9 cellular contexts compared by ENCODE assay signal in the genomic region with DNA sequence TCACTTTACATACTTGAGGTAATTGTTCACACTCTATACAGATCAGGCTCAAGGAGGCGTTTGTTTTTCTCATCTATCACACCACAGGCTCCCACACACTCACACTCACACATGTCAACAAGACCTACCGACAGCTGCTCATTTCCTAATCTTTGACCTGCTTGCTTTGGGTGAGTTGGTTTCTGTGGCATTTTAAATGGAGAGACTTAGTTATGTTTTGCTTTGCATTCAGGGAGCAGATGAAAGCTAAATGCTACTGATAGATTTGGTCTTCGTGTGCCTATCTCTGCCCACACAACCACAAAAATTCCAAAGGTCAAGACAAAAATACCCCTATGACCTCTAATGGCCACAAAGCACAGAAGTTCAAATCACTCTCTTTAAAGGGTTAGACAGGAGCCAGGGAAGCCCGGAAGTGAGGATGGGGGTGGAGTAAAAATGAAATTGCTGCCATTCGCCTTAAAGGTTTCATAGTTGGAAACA.
A peak's percentile ranks its signal among the peaks of the same experiment; 100 is the strongest.
DNase-seq lines count a peak whose midpoint lies in the region; ATAC-seq and TF ChIP-seq lines count a peak whose summit lies in the region.
"Had no signal": no experiment of that assay in that cellular context is flagged by ENCODE, and none has a peak within 500 bp of the region (broad histone marks: within the 10 kb centered on the region; RNA-seq: fewer than 3 reads in every experiment).

No MANE protein-coding gene starts in this region.

- no peaks in the 10 kb centered on the region for H3K9me3 ChIP-seq in mesenchymal stem cell (ENCODE audit: control insufficient read depth, low read length)
- H3K9me3 ChIP-seq in H9 (ENCODE audit: control insufficient read depth, low read depth, low read length), result no peaks in the 10 kb centered on the region
- no peaks in the 10 kb centered on the region for H3K9me3 ChIP-seq in esophagus squamous epithelium

- H3K23me2 ChIP-seq in H9 (ENCODE audit: insufficient read length, low read depth, low read length, poor library complexity, severe bottlenecking), result no peaks in the 10 kb centered on the region

- H3K27me3 ChIP-seq in mesenchymal stem cell (ENCODE audit: control insufficient read depth in 1 of 2, insufficient read depth in 1 of 2, low read length in 2 of 2) (peaks cover 0 to 9% of the 10 kb centered on the region in 2 experiments), H9 (ENCODE audit: insufficient read depth, low read length) (no peaks in the 10 kb centered on the region), esophagus squamous epithelium (no peaks in the 10 kb centered on the region)

- peaks cover 0 to 5% of the 10 kb centered on the region in 2 donors for H3K36me3 Mint-ChIP-seq in activated T-cell treated with anti-CD3 and anti-CD28 coated beads, Interleukin-2, amount 50 U/mL, for 72 hours (ENCODE audit: insufficient read depth in 2 of 2)
- peaks cover 0 to 6% (median 2%) of the 10 kb centered on the region in 3 experiments; a peak in 3 of 7 replicates for H3K36me3 Mint-ChIP-seq in H9 (ENCODE audit: insufficient read depth in 1 of 3, low read depth in 3 of 3)

- H3K14ac ChIP-seq in mesenchymal stem cell (ENCODE audit: low read length in 2 of 2), result no peak overlapping the region
- no peak overlapping the region for H3K14ac ChIP-seq in H9 (ENCODE audit: insufficient read depth, low read length)

- peak overlapping the region; percentile 8 to 70 for H3K4me3 Mint-ChIP-seq in activated T-cell treated with anti-CD3 and anti-CD28 coated beads, Interleukin-2, amount 50 U/mL, for 72 hours
- no peak overlapping the region for H3K4me3 Mint-ChIP-seq in H9

- H4K91ac ChIP-seq in mesenchymal stem cell (ENCODE audit: low read length) (no peak overlapping the region), H9 (ENCODE audit: insufficient read length, low read depth, low read length) (no peak overlapping the region)

- no peak overlapping the region for H3K56ac ChIP-seq in H9 (ENCODE audit: insufficient read length, low read depth, low read length)

- H4K8ac ChIP-seq in mesenchymal stem cell (ENCODE audit: low read length) (no peak overlapping the region), H9 (replicated peaks; ENCODE audit: insufficient read length, low read depth, low read length) (no peak overlapping the region)

- no peaks in the 10 kb centered on the region for H3K36me3 ChIP-seq in mesenchymal stem cell (ENCODE audit: control insufficient read depth in 1 of 2, insufficient read depth in 2 of 2, low read depth in 1 of 2, low read length in 2 of 2)
- no peaks in the 10 kb centered on the region for H3K36me3 ChIP-seq in esophagus squamous epithelium

- WGBS in mesenchymal stem cell, result 38% methylated on average over 4 of the region's 5 CpGs
- WGBS in H9 (ENCODE audit: extremely low coverage, insufficient read length, low lambda C conversion rate), result no CpG with 5 or more reads among the region's 5 CpGs
- WGBS in esophagus squamous epithelium, 2 donors, result 33 to 38% methylated on average over 5 of the region's 5 CpGs

- H2BK15ac ChIP-seq in mesenchymal stem cell (ENCODE audit: low read depth, poor library complexity, severe bottlenecking) (no peak overlapping the region), H9 (ENCODE audit: low read depth, low read length) (no peak overlapping the region)

- TF ChIP-seq CTCF in H9 (conservative IDR thresholded peaks at IDR 0.05) (no peak), esophagus squamous epithelium (IDR thresholded peaks at IDR 0.05) (no peak)

- no peak overlapping the region for H2BK12ac ChIP-seq in mesenchymal stem cell (ENCODE audit: low read length in 2 of 2)
- no peak overlapping the region for H2BK12ac ChIP-seq in H9 (ENCODE audit: insufficient read length, low read depth, low read length)

- no peak for TF ChIP-seq POLR2A in esophagus squamous epithelium (IDR thresholded peaks at IDR 0.05)

- DNase-seq in Daoy (ENCODE audit: low read depth), result peak; percentile 26
- peak; percentile 12 for DNase-seq in GM19240 (ENCODE audit: insufficient read length, low spot score)
- peak; percentile 29 to 34 for DNase-seq in activated T-cell treated with anti-CD3 and anti-CD28 coated beads, Interleukin-2, amount 50 U/mL, for 72 hours
- DNase-seq in DMS 273 (lab: John Stamatoyannopoulos, UW; ENCODE audit: unreplicated experiment), result no peak
- DNase-seq in mesenchymal stem cell, result no peak
- no peak for DNase-seq in H9
- no peak for DNase-seq in esophagus squamous epithelium (lab: John Stamatoyannopoulos, UW)
- DNase-seq: DND-41 had no signal

- ATAC-seq in HG03045 (IDR thresholded peaks at IDR 0.05; ENCODE audit: unreplicated experiment), result peak; percentile 61
- peak; percentile 94 to 95 for ATAC-seq in activated T-cell treated with anti-CD3 and anti-CD28 coated beads, Interleukin-2, amount 50 U/mL, for 72 hours (replicated peaks in 1 of 2)

- H2AK5ac ChIP-seq in mesenchymal stem cell (ENCODE audit: low read length, severe bottlenecking) (no peak overlapping the region), H9 (ENCODE audit: insufficient read length, low read length) (no peak overlapping the region)

- H3K4me1 Mint-ChIP-seq in activated T-cell treated with anti-CD3 and anti-CD28 coated beads, Interleukin-2, amount 50 U/mL, for 72 hours (ENCODE audit: low read depth), result peaks cover 18% of the 10 kb centered on the region
- peaks cover 1 to 13% of the 10 kb centered on the region in 2 experiments for H3K4me1 Mint-ChIP-seq in H9

- H3K23ac ChIP-seq in mesenchymal stem cell (ENCODE audit: low read length in 2 of 2), result no peak overlapping the region
- no peak overlapping the region for H3K23ac ChIP-seq in H9 (ENCODE audit: insufficient read length, low read depth, low read length)

- no peak overlapping the region for H3T11ph ChIP-seq in H9 (ENCODE audit: low read length)

- no peaks in the 10 kb centered on the region for H3K27me3 Mint-ChIP-seq in activated T-cell treated with anti-CD3 and anti-CD28 coated beads, Interleukin-2, amount 50 U/mL, for 72 hours (ENCODE audit: low read depth)
- H3K27me3 Mint-ChIP-seq in H9 (ENCODE audit: low read depth), result no peaks in the 10 kb centered on the region; the same call in 1 of the 2 replicates

- intact Hi-C loops in esophagus squamous epithelium (cut with DNase I), result no loop called here

- no peaks in the 10 kb centered on the region for H3K79me2 ChIP-seq in H9 (ENCODE audit: insufficient read depth, low read length)

- H3K79me1 ChIP-seq in mesenchymal stem cell (replicated peaks; ENCODE audit: low read length, poor library complexity, severe bottlenecking) (no peaks in the 10 kb centered on the region), H9 (ENCODE audit: insufficient read depth, low read depth, low read length, poor library complexity, severe bottlenecking) (no peaks in the 10 kb centered on the region)

- H2BK120ac ChIP-seq in mesenchymal stem cell (ENCODE audit: low read depth, low read length) (no peak overlapping the region), H9 (ENCODE audit: low read depth, low read length, poor library complexity, severe bottlenecking) (no peak overlapping the region)

- no peaks in the 10 kb centered on the region for H4K20me1 ChIP-seq in H9 (ENCODE audit: control insufficient read depth, insufficient read depth, insufficient read length)

- H2BK5ac ChIP-seq in mesenchymal stem cell (ENCODE audit: low read depth, low read length, poor library complexity, severe bottlenecking), result no peak overlapping the region
- no peak overlapping the region for H2BK5ac ChIP-seq in H9 (ENCODE audit: insufficient read length, low read length)

- H3K18ac ChIP-seq in mesenchymal stem cell (ENCODE audit: low read depth in 1 of 2, low read length in 2 of 2) (no peak overlapping the region), H9 (ENCODE audit: insufficient read length, low read depth, low read length) (no peak overlapping the region)

- H3K4me1 ChIP-seq in mesenchymal stem cell (ENCODE audit: control insufficient read depth, insufficient read depth, low read depth, low read length) (no peaks in the 10 kb centered on the region), H9 (ENCODE audit: insufficient read depth, low read length) (no peaks in the 10 kb centered on the region), esophagus squamous epithelium (no peaks in the 10 kb centered on the region)

- H3K9ac ChIP-seq in mesenchymal stem cell (ENCODE audit: low read length) (no peak overlapping the region), H9 (ENCODE audit: extremely low read depth, insufficient read length, low read length) (no peak overlapping the region)

- H3K4me2 ChIP-seq in mesenchymal stem cell (ENCODE audit: low read length, poor library complexity, severe bottlenecking) (no peak overlapping the region), H9 (ENCODE audit: insufficient read depth, insufficient read length, low read length) (no peak overlapping the region)

- H3K9me3 Mint-ChIP-seq in activated T-cell treated with anti-CD3 and anti-CD28 coated beads, Interleukin-2, amount 50 U/mL, for 72 hours, result peaks cover 2 to 3% of the 10 kb centered on the region in 2 donors
- peaks cover 0 to 6% of the 10 kb centered on the region in 2 experiments; a peak in 2 of 5 replicates for H3K9me3 Mint-ChIP-seq in H9

- H2AFZ ChIP-seq in mesenchymal stem cell (ENCODE audit: low read depth, low read length) (no peak overlapping the region), H9 (ENCODE audit: low read length) (no peak overlapping the region)

- peak overlapping the region; percentile 83 for H3K27ac Mint-ChIP-seq in activated T-cell treated with anti-CD3 and anti-CD28 coated beads, Interleukin-2, amount 50 U/mL, for 72 hours
- H3K27ac Mint-ChIP-seq in H9, result no peak overlapping the region

- no peak overlapping the region for H4K5ac ChIP-seq in H9 (ENCODE audit: insufficient read length, low read depth, low read length)

- H3K4me3 ChIP-seq in mesenchymal stem cell (ENCODE audit: insufficient read depth in 1 of 2, low read depth in 1 of 2, low read length in 2 of 2), result no peak overlapping the region
- H3K4me3 ChIP-seq in esophagus squamous epithelium, result no peak overlapping the region

- H3K27ac ChIP-seq in mesenchymal stem cell (ENCODE audit: low read length, poor library complexity, severe bottlenecking) (no peak overlapping the region), H9 (ENCODE audit: insufficient read length, low read depth, low read length) (no peak overlapping the region), esophagus squamous epithelium (no peak overlapping the region)

- H3K4ac ChIP-seq in mesenchymal stem cell (ENCODE audit: low read depth in 1 of 2, low read length in 2 of 2) (no peak overlapping the region), H9 (ENCODE audit: low read depth, low read length) (no peak overlapping the region)

- H2BK20ac ChIP-seq in H9 (ENCODE audit: low read depth, low read length, poor library complexity, severe bottlenecking), result no peak overlapping the region

Comparison
In these comparisons a context has a peak if more than half of its experiments do, and no peak if none do; other contexts are left out.
1. DNase-seq: peak in Daoy (single experiment), GM19240 (single experiment) and activated T-cell treated with anti-CD3 and anti-CD28 coated beads, Interleukin-2, amount 50 U/mL, for 72 hours (2 of 2); none in DMS 273 (single experiment), mesenchymal stem cell (single experiment), H9 (single experiment) and esophagus squamous epithelium (single experiment).
2. H3K4me3 Mint-ChIP-seq: peak in activated T-cell treated with anti-CD3 and anti-CD28 coated beads, Interleukin-2, amount 50 U/mL, for 72 hours (2 of 2); none in H9 (0 of 2).